Comparison of ENCODE assay signal across 1 cellular context in the genomic region with DNA sequence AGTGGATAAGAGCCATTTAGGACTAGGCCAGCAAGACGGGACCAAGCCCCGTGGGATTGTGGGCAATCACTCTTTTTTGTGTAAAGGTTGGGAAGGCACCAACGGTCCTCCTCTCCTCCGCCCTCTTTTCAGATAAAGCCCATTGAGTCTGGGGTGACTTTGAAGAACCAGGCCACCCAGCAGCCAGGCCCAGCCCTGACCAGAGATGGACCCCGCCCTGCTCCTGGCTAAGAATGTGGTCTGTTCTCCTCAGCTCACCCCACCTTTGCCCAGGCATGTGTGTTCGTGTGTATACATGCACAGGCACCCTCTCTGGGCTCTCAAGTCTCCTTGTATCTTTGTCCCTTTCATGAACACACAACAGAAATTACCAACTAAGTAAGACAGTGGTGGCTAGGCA.
TF ChIP-seq lines count a peak whose summit lies in the region.

No MANE protein-coding gene starts in this region.

TF ChIP-seq in GM23338, 12 proteins besides CTCF, POLR2A, EP300 and RAD21 (continued from another document):
- TF ChIP-seq CREB1 (CRISPR knock-in tag; IDR thresholded peaks at IDR 0.05; ENCODE audit: low read depth): no peak
- no peak for TF ChIP-seq EZH2phosphoT487 (IDR thresholded peaks at IDR 0.05; ENCODE audit: unreplicated experiment)
- TF ChIP-seq STAT1 (IDR thresholded peaks at IDR 0.05; ENCODE audit: unreplicated experiment): no peak
- TF ChIP-seq, protein P1, sequence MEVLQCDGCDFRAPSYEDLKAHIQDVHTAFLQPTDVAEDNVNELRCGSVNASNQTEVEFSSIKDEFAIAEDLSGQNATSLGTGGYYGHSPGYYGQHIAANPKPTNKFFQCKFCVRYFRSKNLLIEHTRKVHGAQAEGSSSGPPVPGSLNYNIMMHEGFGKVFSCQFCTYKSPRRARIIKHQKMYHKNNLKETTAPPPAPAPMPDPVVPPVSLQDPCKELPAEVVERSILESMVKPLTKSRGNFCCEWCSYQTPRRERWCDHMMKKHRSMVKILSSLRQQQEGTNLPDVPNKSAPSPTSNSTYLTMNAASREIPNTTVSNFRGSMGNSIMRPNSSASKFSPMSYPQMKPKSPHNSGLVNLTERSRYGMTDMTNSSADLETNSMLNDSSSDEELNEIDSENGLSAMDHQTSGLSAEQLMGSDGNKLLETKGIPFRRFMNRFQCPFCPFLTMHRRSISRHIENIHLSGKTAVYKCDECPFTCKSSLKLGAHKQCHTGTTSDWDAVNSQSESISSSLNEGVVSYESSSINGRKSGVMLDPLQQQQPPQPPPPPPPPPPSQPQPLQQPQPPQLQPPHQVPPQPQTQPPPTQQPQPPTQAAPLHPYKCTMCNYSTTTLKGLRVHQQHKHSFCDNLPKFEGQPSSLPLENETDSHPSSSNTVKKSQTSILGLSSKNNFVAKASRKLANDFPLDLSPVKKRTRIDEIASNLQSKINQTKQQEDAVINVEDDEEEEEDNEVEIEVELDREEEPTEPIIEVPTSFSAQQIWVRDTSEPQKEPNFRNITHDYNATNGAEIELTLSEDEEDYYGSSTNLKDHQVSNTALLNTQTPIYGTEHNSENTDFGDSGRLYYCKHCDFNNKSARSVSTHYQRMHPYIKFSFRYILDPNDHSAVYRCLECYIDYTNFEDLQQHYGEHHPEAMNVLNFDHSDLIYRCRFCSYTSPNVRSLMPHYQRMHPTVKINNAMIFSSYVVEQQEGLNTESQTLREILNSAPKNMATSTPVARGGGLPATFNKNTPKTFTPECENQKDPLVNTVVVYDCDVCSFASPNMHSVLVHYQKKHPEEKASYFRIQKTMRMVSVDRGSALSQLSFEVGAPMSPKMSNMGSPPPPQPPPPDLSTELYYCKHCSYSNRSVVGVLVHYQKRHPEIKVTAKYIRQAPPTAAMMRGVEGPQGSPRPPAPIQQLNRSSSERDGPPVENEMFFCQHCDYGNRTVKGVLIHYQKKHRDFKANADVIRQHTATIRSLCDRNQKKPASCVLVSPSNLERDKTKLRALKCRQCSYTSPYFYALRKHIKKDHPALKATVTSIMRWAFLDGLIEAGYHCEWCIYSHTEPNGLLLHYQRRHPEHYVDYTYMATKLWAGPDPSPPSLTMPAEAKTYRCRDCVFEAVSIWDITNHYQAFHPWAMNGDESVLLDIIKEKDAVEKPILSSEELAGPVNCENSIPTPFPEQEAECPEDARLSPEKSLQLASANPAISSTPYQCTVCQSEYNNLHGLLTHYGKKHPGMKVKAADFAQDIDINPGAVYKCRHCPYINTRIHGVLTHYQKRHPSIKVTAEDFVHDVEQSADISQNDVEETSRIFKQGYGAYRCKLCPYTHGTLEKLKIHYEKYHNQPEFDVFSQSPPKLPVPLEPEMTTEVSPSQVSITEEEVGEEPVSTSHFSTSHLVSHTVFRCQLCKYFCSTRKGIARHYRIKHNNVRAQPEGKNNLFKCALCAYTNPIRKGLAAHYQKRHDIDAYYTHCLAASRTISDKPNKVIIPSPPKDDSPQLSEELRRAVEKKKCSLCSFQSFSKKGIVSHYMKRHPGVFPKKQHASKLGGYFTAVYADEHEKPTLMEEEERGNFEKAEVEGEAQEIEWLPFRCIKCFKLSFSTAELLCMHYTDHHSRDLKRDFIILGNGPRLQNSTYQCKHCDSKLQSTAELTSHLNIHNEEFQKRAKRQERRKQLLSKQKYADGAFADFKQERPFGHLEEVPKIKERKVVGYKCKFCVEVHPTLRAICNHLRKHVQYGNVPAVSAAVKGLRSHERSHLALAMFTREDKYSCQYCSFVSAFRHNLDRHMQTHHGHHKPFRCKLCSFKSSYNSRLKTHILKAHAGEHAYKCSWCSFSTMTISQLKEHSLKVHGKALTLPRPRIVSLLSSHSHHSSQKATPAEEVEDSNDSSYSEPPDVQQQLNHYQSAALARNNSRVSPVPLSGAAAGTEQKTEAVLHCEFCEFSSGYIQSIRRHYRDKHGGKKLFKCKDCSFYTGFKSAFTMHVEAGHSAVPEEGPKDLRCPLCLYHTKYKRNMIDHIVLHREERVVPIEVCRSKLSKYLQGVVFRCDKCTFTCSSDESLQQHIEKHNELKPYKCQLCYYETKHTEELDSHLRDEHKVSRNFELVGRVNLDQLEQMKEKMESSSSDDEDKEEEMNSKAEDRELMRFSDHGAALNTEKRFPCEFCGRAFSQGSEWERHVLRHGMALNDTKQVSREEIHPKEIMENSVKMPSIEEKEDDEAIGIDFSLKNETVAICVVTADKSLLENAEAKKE (CRISPR knock-in tag; IDR thresholded peaks at IDR 0.05): no peak
- TF ChIP-seq ZNF114 (CRISPR knock-in tag; IDR thresholded peaks at IDR 0.05): no peak
- no peak for TF ChIP-seq EZH2 (IDR thresholded peaks at IDR 0.05; ENCODE audit: low read depth, unreplicated experiment)
- TF ChIP-seq POLR2AphosphoS5 (IDR thresholded peaks at IDR 0.05; ENCODE audit: low read depth): no peak
